1 cellular context compared by ENCODE assay signal in the genomic region with DNA sequence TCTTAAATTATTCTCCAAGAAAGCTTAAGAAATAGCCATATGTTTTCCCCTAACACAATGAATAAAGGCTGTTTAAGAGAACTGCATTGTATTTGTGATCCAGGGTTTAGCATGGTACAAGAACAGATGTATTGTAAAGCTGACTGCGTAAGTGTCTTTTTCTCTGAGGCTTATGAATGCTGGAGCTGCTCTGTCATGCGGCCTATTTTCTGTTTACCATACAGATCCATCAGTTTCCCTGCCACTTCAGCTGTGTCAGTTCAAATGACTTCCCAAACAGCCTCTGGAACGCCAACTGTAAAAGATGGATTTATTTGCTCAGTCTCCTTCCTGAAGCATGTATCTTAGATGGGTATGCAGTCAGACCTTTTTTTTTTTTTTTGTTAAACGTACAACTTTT.
TF ChIP-seq lines count a peak whose summit lies in the region.

No MANE protein-coding gene starts in this region.

TF ChIP-seq in HepG2, 621 proteins besides CTCF, POLR2A, EP300 and RAD21 (continued from another document):
- TF ChIP-seq ZHX2 (IDR thresholded peaks at IDR 0.05; ENCODE audit: low read depth) (no peak), ZHX2 (CRISPR knock-in tag; IDR thresholded peaks at IDR 0.05; ENCODE audit: borderline replicate concordance) (no peak), CCAR2 (optimal IDR thresholded peaks at IDR 0.05; ENCODE audit: low read depth, low read length) (no peak), ZNF432 (CRISPR knock-in tag; IDR thresholded peaks at IDR 0.05; ENCODE audit: borderline replicate concordance) (no peak), FIP1L1 (IDR thresholded peaks at IDR 0.05; ENCODE audit: borderline replicate concordance, insufficient read depth, low read depth, low read length) (no peak)
